Comparison of ENCODE assay signal across 9 cellular contexts in the genomic region with DNA sequence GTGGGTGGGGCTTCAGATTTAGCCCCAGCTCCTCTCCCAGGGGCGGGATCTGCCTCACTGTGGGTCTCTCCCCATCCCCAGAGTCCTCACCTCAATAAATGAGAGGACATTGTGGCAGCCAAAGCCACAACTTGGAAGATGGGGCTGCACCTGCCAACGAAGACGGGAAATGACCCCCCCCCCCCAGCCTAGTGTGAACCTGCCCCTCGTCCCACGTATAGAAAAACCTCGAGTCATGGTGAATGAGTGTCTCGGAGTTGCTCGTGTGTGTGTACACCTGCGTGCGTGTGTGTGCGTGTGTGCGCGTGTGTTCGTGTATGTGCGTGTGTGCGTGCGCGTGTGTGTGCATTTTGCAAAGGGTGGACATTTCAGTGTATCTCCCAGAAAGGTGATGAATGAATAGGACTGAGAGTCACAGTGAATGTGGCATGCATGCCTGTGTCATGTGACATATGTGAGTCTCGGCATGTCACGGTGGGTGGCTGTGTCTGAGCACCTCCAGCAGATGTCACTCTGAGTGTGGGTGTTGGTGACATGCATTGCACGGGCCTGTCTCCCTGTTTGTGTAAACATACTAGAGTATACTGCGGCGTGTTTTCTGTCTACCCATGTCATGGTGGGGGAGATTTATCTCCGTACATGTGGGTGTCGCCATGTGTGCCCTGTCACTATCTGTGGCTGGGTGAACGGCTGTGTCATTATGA. TPM values are rescaled to one million over a fixed set of nuclear protein-coding genes. Genes with fewer than 3 reads are reported as not detected.
DNase-seq lines count a peak whose midpoint lies in the region; ATAC-seq and TF ChIP-seq lines count a peak whose summit lies in the region.
"Had no signal": no experiment of that assay in that cellular context is flagged by ENCODE, and none has a peak within 500 bp of the region (broad histone marks: within the 10 kb centered on the region; RNA-seq: fewer than 3 reads in every experiment).

No MANE protein-coding gene starts in this region.

- TF ChIP-seq CTCF in CD14-positive monocyte (IDR thresholded peaks at IDR 0.05) = peak; percentile 32

- peak overlapping the region; percentile 66 to 69 for H3K4me3 Mint-ChIP-seq in CD14-positive monocyte
- H3K4me3 Mint-ChIP-seq in activated naive CD8-positive, alpha-beta T cell = peak overlapping the region; percentile 90

- H3K36me3 Mint-ChIP-seq in CD14-positive monocyte = peaks cover 14 to 31% of the 10 kb centered on the region in 2 donors
- H3K36me3 Mint-ChIP-seq in activated naive CD8-positive, alpha-beta T cell = no peaks in the 10 kb centered on the region

- DNase-seq in CD14-positive monocyte (ENCODE audit: low spot score) (peak; percentile 77), T-helper 1 cell (peak; percentile 36 to 72 (median 63)), retina (peak; percentile 57), foreskin melanocyte (no peak), HK-2 (ENCODE audit: unreplicated experiment) (no peak)

- peaks cover 0 to 2% (median 1%) of the 10 kb centered on the region in 7 donors for H3K9me3 Mint-ChIP-seq in CD14-positive monocyte
- H3K9me3 Mint-ChIP-seq in activated naive CD8-positive, alpha-beta T cell (ENCODE audit: low read depth) = no peaks in the 10 kb centered on the region

- H3K4me1 Mint-ChIP-seq in CD14-positive monocyte = peaks cover 69% of the 10 kb centered on the region
- peaks cover 50% of the 10 kb centered on the region for H3K4me1 Mint-ChIP-seq in activated naive CD8-positive, alpha-beta T cell (ENCODE audit: low read depth)

- intact Hi-C loops in CD14-positive monocyte (cut with micrococcal nuclease) = loop anchor here in 1 of 2 donors (5.0 kb wide), 1 partner anchor 42 kb away; the partner anchor contains the start of gene STXBP2

- peaks cover 0 to 2% (median 0%) of the 10 kb centered on the region in 3 donors for H3K27me3 Mint-ChIP-seq in CD14-positive monocyte (ENCODE audit: low read depth in 3 of 3)
- H3K27me3 Mint-ChIP-seq in activated naive CD8-positive, alpha-beta T cell = peaks cover 8% of the 10 kb centered on the region

- H3K27ac Mint-ChIP-seq in CD14-positive monocyte = peak overlapping the region; percentile 93 to 99 (median 98)
- H3K27ac Mint-ChIP-seq in activated naive CD8-positive, alpha-beta T cell = peak overlapping the region; percentile 85

- peak; percentile 40 for ATAC-seq in HG02678 (IDR thresholded peaks at IDR 0.05; ENCODE audit: unreplicated experiment)
- ATAC-seq in HG03139 (IDR thresholded peaks at IDR 0.05; ENCODE audit: unreplicated experiment) = no peak
- ATAC-seq: body of pancreas had no signal

RNA-seq across cellular contexts. Expression of gene TRAPPC5, which starts 1.5 kb away (rescaled TPM):
- 100 to 1,000 TPM; 414 to 449 TPM for polyA plus RNA-seq in CD14-positive monocyte

RNA-seq across cellular contexts. Expression of gene MCEMP1, which starts 2.3 kb away (rescaled TPM):
- polyA plus RNA-seq in CD14-positive monocyte = 100 to 1,000 TPM in 1 of 2 donors, 10 to 100 TPM in 1; 79.4 to 104 TPM

RNA-seq across cellular contexts. Expression of gene RETN, which starts 10.3 kb away (rescaled TPM):
- 100 to 1,000 TPM in 1 of 2 donors, 10 to 100 TPM in 1; 60.0 to 119 TPM for polyA plus RNA-seq in CD14-positive monocyte

RNA-seq across cellular contexts. Expression of gene FCER2, which starts 22.8 kb away (rescaled TPM):
- 1 to 10 TPM; 1.1 to 2.1 TPM for polyA plus RNA-seq in CD14-positive monocyte

RNA-seq across cellular contexts. Expression of gene STXBP2, which starts 42.3 kb away (rescaled TPM):
- 100 to 1,000 TPM; 249 to 327 TPM for polyA plus RNA-seq in CD14-positive monocyte

Comparison
In these comparisons a context has a peak if more than half of its experiments do, and no peak if none do; other contexts are left out.
1. DNase-seq: peak in CD14-positive monocyte (single experiment), T-helper 1 cell (5 of 5) and retina (single experiment); none in foreskin melanocyte (single experiment) and HK-2 (single experiment).